15 cellular contexts compared by ENCODE assay signal in the genomic region with DNA sequence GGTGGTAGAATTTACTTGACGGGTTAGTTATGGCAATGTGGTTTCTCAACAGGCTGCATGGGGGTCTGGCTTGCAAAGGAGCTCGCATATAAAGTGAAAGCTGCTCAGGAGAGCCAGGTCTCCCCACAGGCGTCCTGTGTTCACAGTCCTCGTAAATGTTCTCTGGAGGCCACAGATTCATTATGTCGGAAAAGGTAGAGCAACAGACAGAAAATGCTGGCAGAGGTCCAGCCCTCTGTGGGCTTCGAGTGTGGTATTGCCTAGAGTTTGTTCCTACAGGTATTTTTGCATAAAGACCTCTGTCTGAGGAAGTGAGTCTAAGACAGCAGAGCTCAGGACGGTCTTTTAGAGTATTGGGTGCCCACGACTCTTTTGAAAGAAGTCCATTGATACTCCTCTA.
DNase-seq lines count a peak whose midpoint lies in the region; ATAC-seq, FAIRE-seq and TF ChIP-seq lines count a peak whose summit lies in the region.
"Had no signal": no experiment of that assay in that cellular context is flagged by ENCODE, and none has a peak within 500 bp of the region (broad histone marks: within the 10 kb centered on the region; RNA-seq: fewer than 3 reads in every experiment).

No MANE protein-coding gene starts in this region.

- H3K9me3 ChIP-seq in OCI-LY1 (ENCODE audit: low read length): no peaks in the 10 kb centered on the region
- peaks cover 0 to 8% (median 0%) of the 10 kb centered on the region in 4 donors for H3K9me3 ChIP-seq in tibial nerve
- H3K9me3 ChIP-seq: suprapubic skin had no signal

- H3K9me2 ChIP-seq in OCI-LY1 (ENCODE audit: low read depth, low read length): no peaks in the 10 kb centered on the region

- no peak overlapping the region for H3K27ac ChIP-seq in OCI-LY1 (ENCODE audit: low read depth, low read length, poor library complexity, severe bottlenecking)
- H3K27ac ChIP-seq in tibial nerve: no peak overlapping the region
- H3K27ac ChIP-seq: epithelial cell of prostate, suprapubic skin had no signal

- H3F3A ChIP-seq in OCI-LY1 (ENCODE audit: insufficient read depth, low read length): no peaks in the 10 kb centered on the region

- TF ChIP-seq POLR2A in tibial nerve (IDR thresholded peaks at IDR 0.05): no peak

- H3K4me1 ChIP-seq in OCI-LY1 (ENCODE audit: insufficient read depth, low read length, severe bottlenecking) (peaks cover 13% of the 10 kb centered on the region), tibial nerve (no peaks in the 10 kb centered on the region)
- H3K4me1 ChIP-seq: suprapubic skin had no signal

- H2AFZ ChIP-seq in OCI-LY1 (ENCODE audit: low read length): no peak overlapping the region

- no peaks in the 10 kb centered on the region for H3K79me2 ChIP-seq in OCI-LY1 (ENCODE audit: insufficient read depth, low read length)

- TF ChIP-seq EP300 in tibial nerve (IDR thresholded peaks at IDR 0.05): no peak

- FAIRE-seq in bronchial epithelial cell (lab: Jason Lieb, UNC): peak; percentile 62

- TF ChIP-seq CTCF in OCI-LY1 (IDR thresholded peaks at IDR 0.05; ENCODE audit: low read length): no peak
- no peak for TF ChIP-seq CTCF in bronchial epithelial cell (IDR thresholded peaks at IDR 0.05; ENCODE audit: insufficient read depth, low read length, severe bottlenecking)
- no peak for TF ChIP-seq CTCF in tibial nerve (IDR thresholded peaks at IDR 0.05)

- H3K36me3 ChIP-seq in OCI-LY1 (ENCODE audit: insufficient read depth, low read length): no peaks in the 10 kb centered on the region
- no peaks in the 10 kb centered on the region for H3K36me3 ChIP-seq in bronchial epithelial cell (ENCODE audit: control insufficient read depth, insufficient read depth, low read length)
- no peaks in the 10 kb centered on the region for H3K36me3 ChIP-seq in tibial nerve
- H3K36me3 ChIP-seq: suprapubic skin had no signal

- H3K27me3 ChIP-seq in OCI-LY1 (ENCODE audit: insufficient read depth, low read length): 0 out of 2 replicates have a peak, but pooled peaks cover 10% of the 10 kb centered on the region
- peaks cover 2% of the 10 kb centered on the region for H3K27me3 ChIP-seq in bronchial epithelial cell (ENCODE audit: control insufficient read depth, insufficient read depth, low read length)
- no peaks in the 10 kb centered on the region for H3K27me3 ChIP-seq in tibial nerve
- H3K27me3 ChIP-seq: suprapubic skin had no signal

- no peak overlapping the region for H3K9ac ChIP-seq in OCI-LY1 (ENCODE audit: low read length)

- no peaks in the 10 kb centered on the region for H4K20me1 ChIP-seq in OCI-LY1 (ENCODE audit: insufficient read depth, low read length)

- ATAC-seq in GM18861 (IDR thresholded peaks at IDR 0.05; ENCODE audit: unreplicated experiment): peak; percentile 56
- no peak for ATAC-seq in GM19467 (IDR thresholded peaks at IDR 0.05; ENCODE audit: unreplicated experiment)
- ATAC-seq: right cardiac atrium had no signal

- DNase-seq in DMS79 (lab: John Stamatoyannopoulos, UW) (peak; percentile 57), bronchial epithelial cell (ENCODE audit: low read depth) (no peak), tibial nerve (ENCODE audit: low spot score in 2 of 2) (no peak), OCI-M2 (lab: John Stamatoyannopoulos, UW; ENCODE audit: unreplicated experiment) (no peak)
- DNase-seq: central memory CD4-positive, alpha-beta T cell; head of caudate nucleus; naive B cell; NCI-H510A; right cardiac atrium; SHP77 treated with DMSO at 0.1 percent for 48 hours had no signal

- no peak overlapping the region for H3K4me3 ChIP-seq in OCI-LY1 (ENCODE audit: low read depth, low read length, poor library complexity, severe bottlenecking)
- H3K4me3 ChIP-seq in bronchial epithelial cell (ENCODE audit: low read depth, low read length): no peak overlapping the region
- no peak overlapping the region for H3K4me3 ChIP-seq in tibial nerve
- H3K4me3 ChIP-seq: suprapubic skin had no signal

- WGBS in tibial nerve, 2 donors: 83 to 86% methylated on average over 8 of the region's 8 CpGs

- H3K4me2 ChIP-seq in OCI-LY1 (ENCODE audit: low read length): peak overlapping the region; percentile 21; the same call in 1 of the 2 replicates
